8 cellular contexts compared by ENCODE assay signal in genomic region chr10:103966671-103967432, GRCh38. TPM values are rescaled to one million over a fixed set of nuclear protein-coding genes. Genes with fewer than 3 reads are reported as not detected.
DNase-seq lines count a peak whose midpoint lies in the region; ATAC-seq and TF ChIP-seq lines count a peak whose summit lies in the region.

SLK (plus strand) TSS chr10:103967140; CDS start chr10:103967746, 606 bp downstream.

- WGBS in esophagus muscularis mucosa, result 4% methylated on average over 9 of the region's 90 CpGs

- H3K9me3 ChIP-seq in Panc1 (ENCODE audit: control insufficient read depth, insufficient read depth, low read depth, low read length) (no peaks in the 10 kb centered on the region), esophagus muscularis mucosa (no peaks in the 10 kb centered on the region)

- H3K27me3 ChIP-seq in Panc1 (ENCODE audit: control insufficient read depth, insufficient read depth, low read length) (no peaks in the 10 kb centered on the region), esophagus muscularis mucosa (no peaks in the 10 kb centered on the region)

- CTCF ChIA-PET in Panc1 (lab: Charles Lee), result no interaction called here

- POLR2A ChIA-PET in Panc1 (lab: Charles Lee), result interaction anchor here (0.7 kb wide), 1 partner anchor 154 kb away, joined by 3 read pairs; no protein-coding TSS in a partner anchor

- no peak for TF ChIP-seq EP300 in esophagus muscularis mucosa (IDR thresholded peaks at IDR 0.05)

- H3K27ac ChIP-seq in Panc1 (ENCODE audit: low read length), result peak within 1 kb of the TSS; percentile 97
- H3K27ac ChIP-seq in esophagus muscularis mucosa (replicated peaks in 1 of 4), result peak within 1 kb of the TSS; percentile 98 to 99 (median 99)

- TF ChIP-seq CTCF in Panc1 (IDR thresholded peaks at IDR 0.05) (no peak), esophagus muscularis mucosa (IDR thresholded peaks at IDR 0.05) (no peak)

- peak; percentile 92 for DNase-seq in D341Med (ENCODE audit: low spot score)
- peak in 70 of 76 experiments; percentile 6 to 80 (median 60) for DNase-seq in HUDEP-2 (lab: John Stamatoyannopoulos, UW; ENCODE audit: unreplicated experiment in 76 of 76)
- peak; percentile 24 for DNase-seq in Panc1 (ENCODE audit: low read depth, low spot score)
- DNase-seq in activated T-cell treated with anti-CD3 and anti-CD28 coated beads, Interleukin-2, amount 50 U/mL, for 48 hours, result peak; percentile 88 to 90
- no peak for DNase-seq in esophagus muscularis mucosa (ENCODE audit: extremely low spot score)
- DNase-seq in myocyte (ENCODE audit: low read depth), result peak; percentile 89
- DNase-seq in stimulated activated CD8-positive, alpha-beta memory T cell treated with anti-CD3 and anti-CD28 coated beads, Interleukin-7, amount 100 ng/mL, for 4 hours (ENCODE audit: low read depth in 2 of 2), result peak; percentile 66 to 82

- H3K4me3 ChIP-seq in Panc1 (ENCODE audit: low read depth in 2 of 2, low read length in 2 of 2) (peak within 1 kb of the TSS; percentile 95 to 99), esophagus muscularis mucosa (peak within 1 kb of the TSS; percentile 71 to 97 (median 87))

- intact Hi-C loops in Panc1 (cut with micrococcal nuclease; ENCODE audit: unreplicated experiment), result loop anchor here (5.0 kb wide), 2 partner anchors 50 to 80 kb away; partner anchors contain the start of gene STN1
- intact Hi-C loops in esophagus muscularis mucosa (cut with DNase I), result loop anchor here (2.0 to 5.0 kb wide), 3 partner anchors 50 to 155 kb away; partner anchors contain the start of genes SFR1 and STN1

- H3K4me1 ChIP-seq in Panc1 (ENCODE audit: control insufficient read depth, insufficient read depth, low read length) (peaks cover 16% of the 10 kb centered on the region), esophagus muscularis mucosa (peaks cover 15 to 44% (median 40%) of the 10 kb centered on the region in 4 donors)

- peak; percentile 81 for ATAC-seq in GM21381 (IDR thresholded peaks at IDR 0.05; ENCODE audit: unreplicated experiment)
- peak; percentile 90 for ATAC-seq in Panc1

- peaks cover 9% of the 10 kb centered on the region; the same call in 1 of the 2 replicates for H3K36me3 ChIP-seq in Panc1 (ENCODE audit: control insufficient read depth, insufficient read depth, low read length)
- H3K36me3 ChIP-seq in esophagus muscularis mucosa, result no peaks in the 10 kb centered on the region

- BruUV-seq in Panc1 (replicated peaks; lab: Mats Ljungman, UMichigan), result no TSS peak

- TF ChIP-seq POLR2A in esophagus muscularis mucosa (IDR thresholded peaks at IDR 0.05; ENCODE audit: low read depth), result peak; percentile 37

- in situ Hi-C loops in Panc1 (cut with HindIII; ENCODE audit: low pct_unique_long_range_greater_than_20kb, low sequenced_read_pairs), result no loop called here

RNA-seq across cellular contexts. Expression of gene SLK, which starts in this region (rescaled TPM):
- total RNA-seq in Panc1 (2021; ENCODE audit: unreplicated experiment) (40.8 TPM), esophagus muscularis mucosa (100 to 1,000 TPM in 2 of 4 donors, 10 to 100 TPM in 2; 83.1 to 105 (median 102) TPM), myocyte (54.4 and 57.7 TPM in 2 replicates)
- polyA plus RNA-seq in Panc1 (2012; ENCODE audit: insufficient read length), result 22.0 TPM
- polyA plus RNA-seq in myocyte (2012), result 8.3 TPM
